ENCODE assay signal across 13 cellular contexts in genomic region chr9:77180056-77180455, GRCh38. TPM values are rescaled to one million over a fixed set of nuclear protein-coding genes. Genes with fewer than 3 reads are reported as not detected.
A peak's percentile ranks its signal among the peaks of the same experiment; 100 is the strongest.
DNase-seq lines count a peak whose midpoint lies in the region; ATAC-seq and TF ChIP-seq lines count a peak whose summit lies in the region.
"Had no signal": no experiment of that assay in that cellular context is flagged by ENCODE, and none has a peak within 500 bp of the region (broad histone marks: within the 10 kb centered on the region; RNA-seq: fewer than 3 reads in every experiment).

No MANE protein-coding gene starts in this region.

- no peaks in the 10 kb centered on the region for H3K27me3 Mint-ChIP-seq in T-helper 17 cell

- H3K4me3 Mint-ChIP-seq in T-helper 17 cell = peak overlapping the region; percentile 97

- peaks cover 0 to 12% (median 10%) of the 10 kb centered on the region in 11 experiments; a peak in 16 of 22 replicates for H3K9me3 ChIP-seq in BLaER1 treated with 17β-estradiol and CSF1 and Interleukin-3, amounts not matched to agents 10 nM and 100 nM (replicated peaks in 1 of 11)
- H3K9me3 ChIP-seq in T-helper 17 cell (ENCODE audit: control insufficient read depth, low read length, poor library complexity, severe bottlenecking) (no peaks in the 10 kb centered on the region), hepatocyte (ENCODE audit: low read depth) (no peaks in the 10 kb centered on the region)

- no peak overlapping the region for H3K27ac ChIP-seq in BLaER1 treated with 17β-estradiol and CSF1 and Interleukin-3, amounts not matched to agents 10 nM and 100 nM
- H3K27ac ChIP-seq in hepatocyte = no peak overlapping the region

- peaks cover 64% of the 10 kb centered on the region for H3K79me2 ChIP-seq in hepatocyte

- DNase-seq in GM12865 (ENCODE audit: low read depth) = no peak
- DNase-seq in T-helper 17 cell = no peak
- DNase-seq in hepatocyte (ENCODE audit: low spot score) = no peak
- DNase-seq in SW 1271 (lab: John Stamatoyannopoulos, UW) = no peak
- no peak for DNase-seq in NCI-H187 treated with DMSO at 0.1 percent for 48 hours (lab: John Stamatoyannopoulos, UW)
- DNase-seq: activated CD4-positive, CD25-positive, alpha-beta regulatory T cell; activated naive CD4-positive, alpha-beta T cell treated with Interleukin-2 at 50 U/mL for 16 hours; NCI-H1417; NCI-H524 treated with DMSO at 0.1 percent for 48 hours; right cardiac atrium had no signal

- peaks cover 14 to 44% (median 24%) of the 10 kb centered on the region in 10 experiments for H3K4me1 ChIP-seq in BLaER1 treated with 17β-estradiol and CSF1 and Interleukin-3, amounts not matched to agents 10 nM and 100 nM
- peaks cover 4% of the 10 kb centered on the region for H3K4me1 ChIP-seq in hepatocyte (ENCODE audit: insufficient read depth)

- H3K9ac ChIP-seq in BLaER1 treated with 17β-estradiol and CSF1 and Interleukin-3, amounts not matched to agents 10 nM and 100 nM = 0 out of 22 replicates have a peak overlapping the region, but pooled peaks of 1 of the 11 experiments have one; percentile 91

- H3K27ac Mint-ChIP-seq in T-helper 17 cell = peak overlapping the region; percentile 94

- H3K4me3 ChIP-seq in BLaER1 treated with 17β-estradiol and CSF1 and Interleukin-3, amounts not matched to agents 10 nM and 100 nM = no peak overlapping the region
- H3K4me3 ChIP-seq in GM12865 (ENCODE audit: low read depth, low read length) (peak overlapping the region; percentile 74), hepatocyte (no peak overlapping the region)

- H3K36me3 ChIP-seq in BLaER1 treated with 17β-estradiol and CSF1 and Interleukin-3, amounts not matched to agents 10 nM and 100 nM = peaks cover 0 to 16% (median 5%) of the 10 kb centered on the region in 11 experiments; a peak in 6 of 22 replicates
- no peaks in the 10 kb centered on the region for H3K36me3 ChIP-seq in hepatocyte (replicated peaks; ENCODE audit: insufficient read depth, low read depth)

- no peak overlapping the region for H2AFZ ChIP-seq in hepatocyte

- peaks cover 0 to 42% (median 26%) of the 10 kb centered on the region in 11 experiments; a peak in 12 of 22 replicates for H4K20me1 ChIP-seq in BLaER1 treated with 17β-estradiol and CSF1 and Interleukin-3, amounts not matched to agents 10 nM and 100 nM
- H4K20me1 ChIP-seq in hepatocyte (ENCODE audit: insufficient read depth, poor library complexity, severe bottlenecking) = peaks cover 5% of the 10 kb centered on the region

- H3K27me3 ChIP-seq in BLaER1 treated with 17β-estradiol and CSF1 and Interleukin-3, amounts not matched to agents 10 nM and 100 nM = no peaks in the 10 kb centered on the region
- no peaks in the 10 kb centered on the region for H3K27me3 ChIP-seq in hepatocyte

- H3K4me1 Mint-ChIP-seq in T-helper 17 cell = peaks cover 35% of the 10 kb centered on the region

- H3K36me3 Mint-ChIP-seq in T-helper 17 cell (ENCODE audit: low read depth) = no peaks in the 10 kb centered on the region

- no peaks in the 10 kb centered on the region for H3K9me2 ChIP-seq in hepatocyte (replicated peaks; ENCODE audit: insufficient read depth)

- ATAC-seq in T-helper 17 cell = no peak
- ATAC-seq in HG02885 (IDR thresholded peaks at IDR 0.05; ENCODE audit: poor library complexity, unreplicated experiment) = no peak
- ATAC-seq: right cardiac atrium, Right ventricle myocardium inferior had no signal

- peak overlapping the region in 10 of 11 experiments; percentile 74 to 97 (median 90); a peak in 17 of 22 replicates for H3K4me2 ChIP-seq in BLaER1 treated with 17β-estradiol and CSF1 and Interleukin-3, amounts not matched to agents 10 nM and 100 nM
- peak overlapping the region; percentile 86 for H3K4me2 ChIP-seq in hepatocyte

- TF ChIP-seq CTCF in GM12865 (IDR thresholded peaks at IDR 0.05; ENCODE audit: insufficient read depth, low read depth, low read length, missing control alignments) = no peak
- TF ChIP-seq CTCF in hepatocyte (IDR thresholded peaks at IDR 0.05; ENCODE audit: poor library complexity) = no peak

RNA-seq across cellular contexts. Expression of gene VPS13A, which starts 2.7 kb away (rescaled TPM):
- total RNA-seq in T-helper 17 cell (10 to 100 TPM; 43.8 to 61.9 TPM), hepatocyte (64.1 and 65.6 TPM in 2 replicates)
- polyA plus RNA-seq in hepatocyte = 13.2 and 19.3 TPM in 2 replicates
